Comparison of ENCODE assay signal across 14 cellular contexts in genomic region chr5:150541895-150542294, GRCh38. TPM values are rescaled to one million over a fixed set of nuclear protein-coding genes. Genes with fewer than 3 reads are reported as not detected.
DNase-seq lines count a peak whose midpoint lies in the region; TF ChIP-seq lines count a peak whose summit lies in the region.
"Had no signal": no experiment of that assay in that cellular context is flagged by ENCODE, and none has a peak within 500 bp of the region (broad histone marks: within the 10 kb centered on the region; RNA-seq: fewer than 3 reads in every experiment).

No MANE protein-coding gene starts in this region.

- peaks cover 39% of the 10 kb centered on the region for H3K4me1 ChIP-seq in adipocyte (ENCODE audit: control insufficient read depth, insufficient read depth, low read length)
- H3K4me1 ChIP-seq in hepatocyte (ENCODE audit: insufficient read depth) = peaks cover 29% of the 10 kb centered on the region
- H3K4me1 ChIP-seq in smooth muscle cell (ENCODE audit: low read depth) = no peaks in the 10 kb centered on the region

- H3K36me3 ChIP-seq in adipocyte (ENCODE audit: control insufficient read depth, insufficient read depth, low read length, severe bottlenecking) (peaks cover 94% of the 10 kb centered on the region), hepatocyte (replicated peaks; ENCODE audit: insufficient read depth, low read depth) (no peaks in the 10 kb centered on the region), smooth muscle cell (ENCODE audit: low read depth) (peaks cover 10% of the 10 kb centered on the region)

- H3K79me2 ChIP-seq in hepatocyte = peaks cover 3% of the 10 kb centered on the region
- H3K79me2 ChIP-seq in smooth muscle cell (ENCODE audit: low read depth) = no peaks in the 10 kb centered on the region

- peaks cover 11% of the 10 kb centered on the region for H3F3A ChIP-seq in smooth muscle cell (ENCODE audit: low read depth)

- H3K4me3 ChIP-seq in adipocyte (ENCODE audit: low read length) (no peak overlapping the region), hepatocyte (no peak overlapping the region), smooth muscle cell (no peak overlapping the region)

- DNase-seq in EH (ENCODE audit: low read depth) (peak; percentile 26), adipocyte (ENCODE audit: low read depth) (no peak), hepatocyte (ENCODE audit: low spot score) (no peak), smooth muscle cell (lab: John Stamatoyannopoulos, UW; ENCODE audit: unreplicated experiment) (no peak), mesenteric fat pad (ENCODE audit: low spot score) (no peak), iPS-NIHi7 (ENCODE audit: extremely low spot score) (no peak), NCI-H1436 treated with DMSO at 0.1 percent for 48 hours (lab: John Stamatoyannopoulos, UW) (no peak), NCI-H510A treated with DMSO at 0.1 percent for 48 hours (lab: John Stamatoyannopoulos, UW) (no peak)
- DNase-seq: activated CD8-positive, alpha-beta T cell treated with anti-CD3 and anti-CD28 coated beads, Interleukin-2, amount 10 ng/mL, durations not matched to agents 7 days and 5 days; activated naive CD4-positive, alpha-beta T cell treated with Interleukin-2 at 50 U/mL for 16 hours; CD4-positive, CD25-positive, alpha-beta regulatory T cell; left cardiac atrium; NCI-H2227 treated with DMSO at 0.1 percent for 48 hours had no signal

- peak overlapping the region; percentile 94 for H3K27ac ChIP-seq in hepatocyte
- peak overlapping the region; percentile 93 for H3K27ac ChIP-seq in smooth muscle cell (ENCODE audit: low read depth)

- H3K9me2 ChIP-seq in hepatocyte (replicated peaks; ENCODE audit: insufficient read depth) = no peaks in the 10 kb centered on the region

- H3K9me3 ChIP-seq in adipocyte (ENCODE audit: control insufficient read depth, low read length) (no peaks in the 10 kb centered on the region), hepatocyte (ENCODE audit: low read depth) (no peaks in the 10 kb centered on the region), smooth muscle cell (replicated peaks; ENCODE audit: low read depth) (no peaks in the 10 kb centered on the region)

- no peak overlapping the region for H2AFZ ChIP-seq in hepatocyte
- no peak overlapping the region for H2AFZ ChIP-seq in smooth muscle cell (ENCODE audit: low read depth)

- H3K27me3 ChIP-seq in adipocyte (replicated peaks; ENCODE audit: control insufficient read depth, insufficient read depth, low read length) = no peaks in the 10 kb centered on the region
- no peaks in the 10 kb centered on the region for H3K27me3 ChIP-seq in hepatocyte
- no peaks in the 10 kb centered on the region for H3K27me3 ChIP-seq in smooth muscle cell (ENCODE audit: low read depth)
- H3K27me3 ChIP-seq: neutrophil had no signal

- H4K20me1 ChIP-seq in hepatocyte (ENCODE audit: insufficient read depth, poor library complexity, severe bottlenecking) (no peaks in the 10 kb centered on the region), smooth muscle cell (ENCODE audit: low read depth) (peaks cover 25% of the 10 kb centered on the region)

- H3K9ac ChIP-seq in adipocyte (ENCODE audit: low read length) = peak overlapping the region; percentile 15
- H3K9ac ChIP-seq in smooth muscle cell (ENCODE audit: low read depth) = no peak overlapping the region

- TF ChIP-seq CTCF in hepatocyte (IDR thresholded peaks at IDR 0.05; ENCODE audit: poor library complexity) (no peak), smooth muscle cell (IDR thresholded peaks at IDR 0.05; ENCODE audit: borderline replicate concordance, insufficient read depth, poor library complexity, severe bottlenecking) (no peak)

- H3K4me2 ChIP-seq in hepatocyte = no peak overlapping the region
- peak overlapping the region; percentile 48 for H3K4me2 ChIP-seq in smooth muscle cell

RNA-seq across cellular contexts. Expression of gene NDST1, which starts 34.0 kb away (rescaled TPM):
- 66.7 and 85.1 TPM in 2 replicates for total RNA-seq in hepatocyte
- 30.2 and 42.5 TPM in 2 replicates for polyA plus RNA-seq in hepatocyte
- total RNA-seq in smooth muscle cell = 53.0 and 64.6 TPM in 2 replicates
- polyA plus RNA-seq in smooth muscle cell = 32.4 and 42.1 TPM in 2 replicates
- 110 TPM for total RNA-seq in mesenteric fat pad
- polyA plus RNA-seq: CD4-positive, CD25-positive, alpha-beta regulatory T cell had no signal
